13 cellular contexts compared by ENCODE assay signal in the genomic region with DNA sequence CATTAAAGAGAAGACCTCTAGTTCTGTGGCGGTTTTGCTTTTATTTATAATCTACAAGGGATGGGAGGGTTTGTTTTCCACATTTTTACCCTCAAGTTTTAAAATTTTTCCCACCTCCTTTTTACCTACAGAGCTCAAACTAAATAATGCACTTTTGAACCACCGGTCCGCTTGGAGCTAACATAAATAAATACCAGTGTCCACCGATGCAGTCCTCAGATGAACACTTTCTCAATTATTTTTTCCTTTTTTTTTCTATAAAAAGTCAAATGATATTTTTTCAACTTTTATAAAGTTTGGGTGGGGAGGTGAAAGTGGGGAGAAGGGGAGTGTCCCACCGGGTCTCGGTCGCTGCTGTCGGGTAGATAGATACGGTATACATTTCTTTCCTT. TPM values are rescaled to one million over a fixed set of nuclear protein-coding genes. Genes with fewer than 3 reads are reported as not detected.
DNase-seq lines count a peak whose midpoint lies in the region; ATAC-seq, FAIRE-seq and TF ChIP-seq lines count a peak whose summit lies in the region.
"Had no signal": no experiment of that assay in that cellular context is flagged by ENCODE, and none has a peak within 500 bp of the region (broad histone marks: within the 10 kb centered on the region; RNA-seq: fewer than 3 reads in every experiment).

No MANE protein-coding gene starts in this region.

- no peak for ATAC-seq in GM21447 (IDR thresholded peaks at IDR 0.05; ENCODE audit: unreplicated experiment)
- ATAC-seq: activated T-cell treated with anti-CD3 and anti-CD28 coated beads, Interleukin-2, amount 50 U/mL, for 4 hours had no signal

- no peak for DNase-seq in HEK293T (ENCODE audit: extremely low spot score)
- no peak for DNase-seq in bronchial epithelial cell (ENCODE audit: low read depth)
- DNase-seq in kidney tubule cell (ENCODE audit: low spot score), result peak; percentile 16
- DNase-seq in spleen, result no peak
- no peak for DNase-seq in NCI-H2171 (lab: John Stamatoyannopoulos, UW)
- no peak for DNase-seq in SIG-M5 (lab: John Stamatoyannopoulos, UW)
- no peak for DNase-seq in HuH-7 (ENCODE audit: low spot score)
- DNase-seq: activated T-cell treated with anti-CD3 and anti-CD28 coated beads, Interleukin-2, amount 50 U/mL, for 4 hours; DMS79 treated with DMSO at 0.1 percent for 48 hours; naive B cell; T-helper 2 cell had no signal

- CTCF ChIA-PET in HEK293T (lab: Yijun Ruan, JAX), result interaction anchor here (0.6 to 0.7 kb wide), 2 partner anchors 14 to 69 kb away, joined by 4 read pairs; no protein-coding TSS in a partner anchor

- peaks cover 0 to 87% (median 69%) of the 10 kb centered on the region in 6 donors for H3K4me1 ChIP-seq in spleen

- intact Hi-C loops in spleen (cut with DNase I; ENCODE audit: low total_unique reads), result loop anchor here (5.0 kb wide), 1 partner anchor 106 kb away; no protein-coding TSS in a partner anchor

- no peaks in the 10 kb centered on the region for H3K27me3 ChIP-seq in bronchial epithelial cell (ENCODE audit: control insufficient read depth, insufficient read depth, low read length)
- peaks cover 0 to 100% (median 61%) of the 10 kb centered on the region in 7 donors for H3K27me3 ChIP-seq in spleen (replicated peaks in 1 of 7)

- no peak for FAIRE-seq in bronchial epithelial cell (lab: Jason Lieb, UNC)

- peak overlapping the region; percentile 95 for H3K4me3 ChIP-seq in bronchial epithelial cell (ENCODE audit: low read depth, low read length)
- peak overlapping the region in 6 of 8 donors; percentile 70 to 90 (median 78) for H3K4me3 ChIP-seq in spleen

- 61 to 79% (median 74%) methylated on average over 9 of the region's 9 CpGs for WGBS in spleen, 5 donors

- POLR2A ChIA-PET in HEK293T (lab: Yijun Ruan, JAX), result interaction anchor here (0.6 to 12.0 kb wide), 9 partner anchors 12 to 318 kb away, joined by 3 to 178 read pairs (median 4); no protein-coding TSS in a partner anchor

- TF ChIP-seq CTCF in bronchial epithelial cell (IDR thresholded peaks at IDR 0.05; ENCODE audit: insufficient read depth, low read length, severe bottlenecking), result no peak
- no peak for TF ChIP-seq CTCF in spleen (IDR thresholded peaks at IDR 0.05 in 8 of 11, conservative IDR thresholded peaks at IDR 0.05 in 3 of 11)

- H3K27ac ChIP-seq in spleen, result peak overlapping the region; percentile 77 to 95 (median 90)

- H3K36me3 ChIP-seq in bronchial epithelial cell (ENCODE audit: control insufficient read depth, insufficient read depth, low read length) (peaks cover 6% of the 10 kb centered on the region), spleen (peaks cover 0 to 13% (median 0%) of the 10 kb centered on the region in 6 donors)

- H3K9me3 ChIP-seq in spleen, result no peaks in the 10 kb centered on the region

- no peak for TF ChIP-seq POLR2A in spleen (IDR thresholded peaks at IDR 0.05)

TF ChIP-seq in HEK293T, 16 proteins besides CTCF, POLR2A, EP300 and RAD21:
- TF ChIP-seq ELF4 (IDR thresholded peaks at IDR 0.05) (no peak), L3MBTL2 (conservative IDR thresholded peaks at IDR 0.05) (0 out of 2 replicates have a peak, but pooled peaks have one; percentile 1)

RNA-seq across cellular contexts. Expression of a gene that starts 3.3 kb away (rescaled TPM):
- total RNA-seq in bronchial epithelial cell (2.1 and 2.6 TPM in 2 replicates), spleen (10 to 100 TPM in 5 of 7 donors, 1 to 10 TPM in 2; 7.8 to 25.6 (median 10.6) TPM)
- polyA plus RNA-seq in spleen, result 1 to 10 TPM; 3.2 to 5.6 (median 3.4) TPM
- polyA plus RNA-seq: IgD-negative memory B cell had no signal

RNA-seq across cellular contexts. Expression of a gene that starts 33.2 kb away (rescaled TPM):
- total RNA-seq in bronchial epithelial cell (1.6 and 3.1 TPM in 2 replicates), spleen (10 to 100 TPM; 24.0 to 46.6 (median 34.5) TPM)
- polyA plus RNA-seq in spleen, result 10 to 100 TPM in 2 of 3 donors, 1 to 10 TPM in 1; 7.3 to 11.6 (median 10.4) TPM
- total RNA-seq: activated T-cell treated with anti-CD3 and anti-CD28 coated beads, Interleukin-2, amount 50 U/mL, for 4 hours had no signal
- polyA plus RNA-seq: IgD-negative memory B cell had no signal
